Comparison of ENCODE assay signal across 9 cellular contexts in the genomic region with DNA sequence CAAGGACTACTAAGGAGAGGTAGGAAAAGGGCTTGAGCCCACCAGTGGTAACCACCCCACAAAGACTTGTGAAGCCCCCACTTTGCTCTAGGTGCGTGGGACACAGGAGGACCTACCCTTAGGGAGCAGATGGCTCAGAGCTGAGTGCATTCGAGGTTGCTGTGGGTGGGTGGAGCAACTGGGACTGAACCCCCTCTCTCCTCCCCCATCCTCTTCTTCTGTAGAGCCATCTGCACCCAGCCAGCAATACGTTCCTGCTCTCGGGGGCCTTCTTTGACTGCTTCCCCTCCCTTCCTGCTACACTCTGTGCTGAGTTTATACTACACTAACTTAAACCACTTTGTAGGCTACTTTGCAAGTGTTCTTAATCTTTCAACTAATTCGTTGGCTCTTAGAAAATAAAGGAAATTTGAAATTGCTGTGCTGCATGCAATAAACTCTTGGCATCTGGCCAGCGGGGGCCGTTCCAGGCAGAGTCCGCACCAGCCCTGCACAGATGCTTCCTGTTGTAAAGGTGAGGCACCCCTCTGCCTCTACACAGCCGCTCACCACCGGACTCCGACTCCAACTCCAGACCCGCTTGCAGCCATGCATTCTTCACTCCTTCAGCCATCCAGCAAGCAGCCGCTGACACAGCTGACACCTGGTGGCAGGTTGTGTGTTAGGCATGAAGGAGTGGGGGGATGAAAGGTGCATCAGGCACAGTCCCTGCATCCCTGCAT. TPM values are rescaled to one million over a fixed set of nuclear protein-coding genes. Genes with fewer than 3 reads are reported as not detected.
A peak's percentile ranks its signal among the peaks of the same experiment; 100 is the strongest.
DNase-seq lines count a peak whose midpoint lies in the region; ATAC-seq and TF ChIP-seq lines count a peak whose summit lies in the region.
"Had no signal": no experiment of that assay in that cellular context is flagged by ENCODE, and none has a peak within 500 bp of the region (broad histone marks: within the 10 kb centered on the region; RNA-seq: fewer than 3 reads in every experiment).

No MANE protein-coding gene starts in this region.

- H3K4me3 ChIP-seq in AG04450 (ENCODE audit: low read depth, low read length): no peak overlapping the region

- ATAC-seq in left ventricle myocardium superior (peak; percentile 33), HG02870 (IDR thresholded peaks at IDR 0.05; ENCODE audit: unreplicated experiment) (no peak), GM18858 (IDR thresholded peaks at IDR 0.05; ENCODE audit: unreplicated experiment) (no peak)

- TF ChIP-seq CTCF in AG04450 (IDR thresholded peaks at IDR 0.05; ENCODE audit: low read depth, low read length) (peak; percentile 49), GM20000 (IDR thresholded peaks at IDR 0.05; ENCODE audit: extremely low read depth, missing control alignments) (no peak)

- no peaks in the 10 kb centered on the region for H3K27me3 ChIP-seq in AG04450 (ENCODE audit: control insufficient read depth, insufficient read depth, low read length)

- POLR2A ChIA-PET in AG04450 (lab: Yijun Ruan, JAX): no interaction called here

- no peak overlapping the region for H3K27ac ChIP-seq in AG04450 (ENCODE audit: low read depth, low read length)
- H3K27ac ChIP-seq: epithelial cell of prostate had no signal

- H3K9me3 ChIP-seq in AG04450 (ENCODE audit: control insufficient read depth, insufficient read depth, low read length): no peaks in the 10 kb centered on the region; the same call in 1 of the 2 replicates

- intact Hi-C loops in left ventricle myocardium superior (cut with micrococcal nuclease): no loop called here

- DNase-seq in AG04450 (ENCODE audit: low read depth, low spot score): no peak
- peak; percentile 61 for DNase-seq in GM20000 (ENCODE audit: low spot score)
- DNase-seq in NCI-H774 (lab: John Stamatoyannopoulos, UW): peak; percentile 10
- peak; percentile 17 for DNase-seq in activated naive CD4-positive, alpha-beta T cell treated with Interleukin-2 at 50 U/mL for 16 hours
- DNase-seq in left ventricle myocardium superior: peak; percentile 55
- peak; percentile 11 to 21 for DNase-seq in stimulated activated CD4-positive, alpha-beta T cell treated with anti-CD3 and anti-CD28 coated beads, Interleukin-15, amount 100 ng/mL, for 48 hours (ENCODE audit: low read depth in 2 of 2)

- CTCF ChIA-PET in AG04450 (lab: Charles Lee): interaction anchor here (1.3 kb wide), 1 partner anchor 10 kb away, joined by 3 read pairs; no protein-coding TSS in a partner anchor

RNA-seq across cellular contexts. Expression of a gene that starts 57.2 kb away (rescaled TPM):
- 0.77 and 1.3 TPM in 2 replicates for polyA plus RNA-seq in AG04450 (2011; rRNA removed)
- 0.87 and 1.1 TPM in 2 replicates for polyA minus RNA-seq in AG04450 (2011; rRNA and poly(A)+ RNA removed)
- not detected for total RNA-seq in left ventricle myocardium superior
